Comparison of ENCODE assay signal across 17 cellular contexts in genomic region chr18:24021505-24021904, GRCh38. TPM values are rescaled to one million over a fixed set of nuclear protein-coding genes. Genes with fewer than 3 reads are reported as not detected.
DNase-seq lines count a peak whose midpoint lies in the region; ATAC-seq and TF ChIP-seq lines count a peak whose summit lies in the region.
"Had no signal": no experiment of that assay in that cellular context is flagged by ENCODE, and none has a peak within 500 bp of the region (broad histone marks: within the 10 kb centered on the region; RNA-seq: fewer than 3 reads in every experiment).

No MANE protein-coding gene starts in this region.

- intact Hi-C loops in activated T-helper 1 cell treated with anti-CD3 and anti-CD28 coated beads, Interleukin-12 subunit alpha, Interleukin-12 subunit beta, Interleukin-2, Interleukin-4 antibody, amounts not matched to agents 30 ng/mL and 10 ng/mL and 1 ng/mL, durations not matched to agents 14 hours and 24 hours and 36 hours (cut with micrococcal nuclease): no loop called here
- intact Hi-C loops in natural killer cell (cut with micrococcal nuclease): no loop called here
- intact Hi-C loops in heart left ventricle (cut with DNase I): loop anchor here in 3 of 10 donors (5.0 to 10.0 kb wide), 2 partner anchors 61 to 93 kb away; no protein-coding TSS in a partner anchor

- H3K27me3 ChIP-seq in heart left ventricle: no peaks in the 10 kb centered on the region
- H3K27me3 ChIP-seq: esophagus squamous epithelium, right atrium auricular region, suprapubic skin had no signal

- peaks cover 0 to 78% (median 0%) of the 10 kb centered on the region in 12 donors for H3K4me1 ChIP-seq in heart left ventricle
- H3K4me1 ChIP-seq: right atrium auricular region had no signal

- peak overlapping the region; percentile 69 for H3K27ac Mint-ChIP-seq in activated CD4-positive, alpha-beta T cell treated with anti-CD3 and anti-CD28 coated beads, Interleukin-2, amount 10 ng/mL, durations not matched to agents 7 days and 5 days
- peak overlapping the region in 1 of 3 donors; percentile 40 for H3K27ac Mint-ChIP-seq in IgD-negative memory B cell
- peak overlapping the region; percentile 56 for H3K27ac Mint-ChIP-seq in activated T-helper 1 cell treated with anti-CD3 and anti-CD28 coated beads, Interleukin-12 subunit alpha, Interleukin-12 subunit beta, Interleukin-2, Interleukin-4 antibody, amounts not matched to agents 30 ng/mL and 10 ng/mL and 1 ng/mL, durations not matched to agents 14 hours and 24 hours and 36 hours
- H3K27ac Mint-ChIP-seq in natural killer cell: peak overlapping the region in 1 of 2 donors; percentile 72

- no peak for TF ChIP-seq POLR2A in heart left ventricle (IDR thresholded peaks at IDR 0.05)

- 90 to 98% (median 96%) methylated on average over 3 of the region's 3 CpGs for WGBS in heart left ventricle, 4 donors

- POLR2A ChIA-PET in activated CD4-positive, alpha-beta T cell treated with anti-CD3 and anti-CD28 coated beads, Interleukin-2, amount 10 ng/mL, durations not matched to agents 7 days and 5 days (lab: Charles Lee): no interaction called here

- no peaks in the 10 kb centered on the region for H3K9me3 Mint-ChIP-seq in activated CD4-positive, alpha-beta T cell treated with anti-CD3 and anti-CD28 coated beads, Interleukin-2, amount 10 ng/mL, durations not matched to agents 7 days and 5 days
- H3K9me3 Mint-ChIP-seq in IgD-negative memory B cell (no peaks in the 10 kb centered on the region), natural killer cell (no peaks in the 10 kb centered on the region)
- no peaks in the 10 kb centered on the region for H3K9me3 Mint-ChIP-seq in activated T-helper 1 cell treated with anti-CD3 and anti-CD28 coated beads, Interleukin-12 subunit alpha, Interleukin-12 subunit beta, Interleukin-2, Interleukin-4 antibody, amounts not matched to agents 30 ng/mL and 10 ng/mL and 1 ng/mL, durations not matched to agents 14 hours and 24 hours and 36 hours
- H3K9me3 Mint-ChIP-seq: neural crest cell had no signal

- peaks cover 98% of the 10 kb centered on the region for H3K4me1 Mint-ChIP-seq in activated CD4-positive, alpha-beta T cell treated with anti-CD3 and anti-CD28 coated beads, Interleukin-2, amount 10 ng/mL, durations not matched to agents 7 days and 5 days
- peaks cover 44 to 72% (median 50%) of the 10 kb centered on the region in 3 donors for H3K4me1 Mint-ChIP-seq in IgD-negative memory B cell
- H3K4me1 Mint-ChIP-seq in activated T-helper 1 cell treated with anti-CD3 and anti-CD28 coated beads, Interleukin-12 subunit alpha, Interleukin-12 subunit beta, Interleukin-2, Interleukin-4 antibody, amounts not matched to agents 30 ng/mL and 10 ng/mL and 1 ng/mL, durations not matched to agents 14 hours and 24 hours and 36 hours (ENCODE audit: low read depth): peaks cover 91% of the 10 kb centered on the region
- peaks cover 92 to 93% of the 10 kb centered on the region in 2 donors for H3K4me1 Mint-ChIP-seq in natural killer cell

- CTCF ChIA-PET in activated CD4-positive, alpha-beta T cell treated with anti-CD3 and anti-CD28 coated beads, Interleukin-2, amount 10 ng/mL, durations not matched to agents 7 days and 5 days (lab: Charles Lee): no interaction called here

- H3K27ac ChIP-seq in heart left ventricle: no peak overlapping the region
- H3K27ac ChIP-seq: right atrium auricular region had no signal

- no peak for DNase-seq in activated CD4-positive, alpha-beta T cell treated with anti-CD3 and anti-CD28 coated beads, Interleukin-2, amount 10 ng/mL, durations not matched to agents 7 days and 5 days
- no peak for DNase-seq in activated CD4-positive, alpha-beta T cell treated with anti-CD3 and anti-CD28 coated beads, Interleukin-2, amount 50 U/mL, for 4 hours
- DNase-seq in activated T-helper 1 cell treated with anti-CD3 and anti-CD28 coated beads, Interleukin-12 subunit alpha, Interleukin-12 subunit beta, Interleukin-2, Interleukin-4 antibody, amounts not matched to agents 30 ng/mL and 10 ng/mL and 1 ng/mL, durations not matched to agents 14 hours and 24 hours and 36 hours (ENCODE audit: low spot score): no peak
- DNase-seq in natural killer cell: no peak
- no peak for DNase-seq in COR-L47 (lab: John Stamatoyannopoulos, UW)
- no peak for DNase-seq in heart left ventricle
- DNase-seq: activated effector memory CD4-positive, alpha-beta T cell treated with Interleukin-2 at 50 U/mL for 16 hours; Calu3; esophagus squamous epithelium; glutamatergic neuron; NCI-H1417; NCI-H82 had no signal

- peaks cover 0 to 12% (median 0%) of the 10 kb centered on the region in 9 donors for H3K36me3 ChIP-seq in heart left ventricle
- H3K36me3 ChIP-seq: esophagus squamous epithelium, right atrium auricular region, suprapubic skin had no signal

- TF ChIP-seq CTCF in natural killer cell (IDR thresholded peaks at IDR 0.05) (no peak), heart left ventricle (IDR thresholded peaks at IDR 0.05) (no peak)

- H3K9me3 ChIP-seq in heart left ventricle: no peaks in the 10 kb centered on the region
- H3K9me3 ChIP-seq: esophagus squamous epithelium, right atrium auricular region, suprapubic skin had no signal

- peaks cover 87% of the 10 kb centered on the region for H3K36me3 Mint-ChIP-seq in activated CD4-positive, alpha-beta T cell treated with anti-CD3 and anti-CD28 coated beads, Interleukin-2, amount 10 ng/mL, durations not matched to agents 7 days and 5 days (ENCODE audit: low read depth)
- H3K36me3 Mint-ChIP-seq in IgD-negative memory B cell (peaks cover 5% of the 10 kb centered on the region), natural killer cell (no peaks in the 10 kb centered on the region)
- peaks cover 32% of the 10 kb centered on the region for H3K36me3 Mint-ChIP-seq in activated T-helper 1 cell treated with anti-CD3 and anti-CD28 coated beads, Interleukin-12 subunit alpha, Interleukin-12 subunit beta, Interleukin-2, Interleukin-4 antibody, amounts not matched to agents 30 ng/mL and 10 ng/mL and 1 ng/mL, durations not matched to agents 14 hours and 24 hours and 36 hours (ENCODE audit: low read depth)

- H3K4me3 ChIP-seq in heart left ventricle: no peak overlapping the region
- H3K4me3 ChIP-seq: esophagus squamous epithelium, right atrium auricular region, suprapubic skin had no signal

- H3K4me3 Mint-ChIP-seq in activated CD4-positive, alpha-beta T cell treated with anti-CD3 and anti-CD28 coated beads, Interleukin-2, amount 10 ng/mL, durations not matched to agents 7 days and 5 days: peak overlapping the region; percentile 35
- H3K4me3 Mint-ChIP-seq in IgD-negative memory B cell (peak overlapping the region in 3 of 4 donors; percentile 27 to 68 (median 52)), natural killer cell (peak overlapping the region; percentile 7)
- peak overlapping the region; percentile 11 for H3K4me3 Mint-ChIP-seq in activated T-helper 1 cell treated with anti-CD3 and anti-CD28 coated beads, Interleukin-12 subunit alpha, Interleukin-12 subunit beta, Interleukin-2, Interleukin-4 antibody, amounts not matched to agents 30 ng/mL and 10 ng/mL and 1 ng/mL, durations not matched to agents 14 hours and 24 hours and 36 hours
- H3K4me3 Mint-ChIP-seq: neural crest cell had no signal

- ATAC-seq in natural killer cell (no peak), heart left ventricle (no peak), GM21381 (IDR thresholded peaks at IDR 0.05; ENCODE audit: unreplicated experiment) (no peak)

- H3K27me3 Mint-ChIP-seq in activated CD4-positive, alpha-beta T cell treated with anti-CD3 and anti-CD28 coated beads, Interleukin-2, amount 10 ng/mL, durations not matched to agents 7 days and 5 days: no peaks in the 10 kb centered on the region
- peaks cover 2% of the 10 kb centered on the region for H3K27me3 Mint-ChIP-seq in IgD-negative memory B cell
- H3K27me3 Mint-ChIP-seq in activated T-helper 1 cell treated with anti-CD3 and anti-CD28 coated beads, Interleukin-12 subunit alpha, Interleukin-12 subunit beta, Interleukin-2, Interleukin-4 antibody, amounts not matched to agents 30 ng/mL and 10 ng/mL and 1 ng/mL, durations not matched to agents 14 hours and 24 hours and 36 hours (ENCODE audit: insufficient read depth): no peaks in the 10 kb centered on the region
- no peaks in the 10 kb centered on the region for H3K27me3 Mint-ChIP-seq in natural killer cell (ENCODE audit: low read depth in 2 of 2)

RNA-seq across cellular contexts. Expression of gene TTC39C, which starts 7.0 kb away (rescaled TPM):
- 10 to 100 TPM; 93.0 to 93.5 TPM for total RNA-seq in activated CD4-positive, alpha-beta T cell treated with anti-CD3 and anti-CD28 coated beads, Interleukin-2, amount 10 ng/mL, durations not matched to agents 7 days and 5 days
- 21.9 TPM for polyA plus RNA-seq in IgD-negative memory B cell
- 28.8 and 31.8 TPM in 2 replicates for total RNA-seq in activated T-helper 1 cell treated with anti-CD3 and anti-CD28 coated beads, Interleukin-12 subunit alpha, Interleukin-12 subunit beta, Interleukin-2, Interleukin-4 antibody, amounts not matched to agents 30 ng/mL and 10 ng/mL and 1 ng/mL, durations not matched to agents 14 hours and 24 hours and 36 hours
- 10 to 100 TPM; 39.0 to 61.5 (median 44.3) TPM for total RNA-seq in natural killer cell
- total RNA-seq in heart left ventricle: 10 to 100 TPM in 1 of 9 donors, 1 to 10 TPM in 8; 2.7 to 12.8 (median 4.8) TPM
- 1 to 10 TPM; 2.3 to 3.0 TPM for polyA plus RNA-seq in heart left ventricle
